In genomic region chr2:128549094-128549493, GRCh38 we compare ENCODE assay signal across 25 cellular contexts.
"Had no signal": no experiment of that assay in that cellular context is flagged by ENCODE, and none has a peak within 500 bp of the region (broad histone marks: within the 10 kb centered on the region; RNA-seq: fewer than 3 reads in every experiment).

No MANE protein-coding gene starts in this region.

- H3K9me3 Mint-ChIP-seq: activated CD4-positive, alpha-beta T cell treated with anti-CD3 and anti-CD28 coated beads, Interleukin-2, amount 10 ng/mL, durations not matched to agents 7 days and 5 days; activated T-cell treated with anti-CD3 and anti-CD28 coated beads, Interleukin-2, amount 50 U/mL, for 4 hours; activated T-helper 2 cell treated with anti-CD3 and anti-CD28 coated beads, Interferon-gamma antibody, Interleukin-2, Interleukin-4, amounts not matched to agents 10 μg/mL and 5 μg/mL and 100 μg/mL, durations not matched to agents 14 hours and 24 hours and 36 hours; effector memory CD8-positive, alpha-beta T cell; T-cell had no signal

- ATAC-seq: activated T-cell treated with anti-CD3 and anti-CD28 coated beads, Interleukin-2, amount 50 U/mL, for 4 hours; effector memory CD8-positive, alpha-beta T cell; esophagus mucosa; mucosa of descending colon; T-cell had no signal

- H3K4me2 ChIP-seq: hepatocyte had no signal

- FAIRE-seq: astrocyte, endothelial cell of umbilical vein, frontal cortex had no signal

- H3K27ac ChIP-seq: hepatocyte, spleen, thyroid gland, VCaP had no signal

- H3K27me3 ChIP-seq: hepatocyte, spleen, thyroid gland had no signal

- H3K4me3 Mint-ChIP-seq: activated CD4-positive, alpha-beta T cell treated with anti-CD3 and anti-CD28 coated beads, Interleukin-2, amount 10 ng/mL, durations not matched to agents 7 days and 5 days; activated naive CD8-positive, alpha-beta T cell; activated T-cell treated with anti-CD3 and anti-CD28 coated beads, Interleukin-2, amount 50 U/mL, for 4 hours; effector memory CD8-positive, alpha-beta T cell; memory B cell; T-cell; T-helper 2 cell treated with Interferon-gamma antibody and Interleukin-4, amounts not matched to agents 5 μg/mL and 100 μg/mL, for 36 hours had no signal

- H3K36me3 ChIP-seq: spleen, thyroid gland had no signal

- H2AFZ ChIP-seq: hepatocyte had no signal

- H3K4me1 Mint-ChIP-seq: activated CD4-positive, alpha-beta T cell treated with anti-CD3 and anti-CD28 coated beads, Interleukin-2, amount 10 ng/mL, durations not matched to agents 7 days and 5 days; memory B cell; T-cell had no signal

- H3K36me3 Mint-ChIP-seq: activated naive CD8-positive, alpha-beta T cell; T-cell had no signal

- H3K9me3 ChIP-seq: mucosa of descending colon, spleen, thyroid gland had no signal

- H3K27ac Mint-ChIP-seq: activated CD4-positive, alpha-beta T cell treated with anti-CD3 and anti-CD28 coated beads, Interleukin-2, amount 10 ng/mL, durations not matched to agents 7 days and 5 days; activated naive CD8-positive, alpha-beta T cell; activated T-helper 2 cell treated with anti-CD3 and anti-CD28 coated beads, Interferon-gamma antibody, Interleukin-2, Interleukin-4, amounts not matched to agents 10 μg/mL and 5 μg/mL and 100 μg/mL, durations not matched to agents 14 hours and 24 hours and 36 hours; effector memory CD8-positive, alpha-beta T cell; memory B cell; T-cell; T-helper 2 cell treated with Interferon-gamma antibody and Interleukin-4, amounts not matched to agents 5 μg/mL and 100 μg/mL, for 36 hours had no signal

- H3K4me3 ChIP-seq: hepatocyte, mucosa of descending colon, spleen, thyroid gland had no signal

- H3K79me2 ChIP-seq: hepatocyte had no signal

- DNase-seq: activated CD4-positive, alpha-beta T cell treated with anti-CD3 and anti-CD28 coated beads, Interleukin-2, amount 10 ng/mL, durations not matched to agents 7 days and 5 days; activated CD4-positive, CD25-positive, alpha-beta regulatory T cell treated with anti-CD3 and anti-CD28 coated beads, Interleukin-2, amount 50 U/mL, for 72 hours; activated CD8-positive, alpha-beta memory T cell treated with anti-CD3 and anti-CD28 coated beads, Interleukin-2, amount 50 U/mL, for 4 hours; activated naive CD4-positive, alpha-beta T cell; activated T-cell treated with anti-CD3 and anti-CD28 coated beads, Interleukin-2, amount 50 U/mL, for 4 hours; central memory CD4-positive, alpha-beta T cell; effector memory CD8-positive, alpha-beta T cell; glutamatergic neuron; mucosa of descending colon; stimulated activated CD4-positive, alpha-beta T cell treated with anti-CD3 and anti-CD28 coated beads, Interleukin-4, amount 100 ng/mL, for 1 hour; stimulated activated naive CD4-positive, alpha-beta T cell; substantia nigra; T-cell; thyroid gland had no signal

- H3K27me3 Mint-ChIP-seq: activated CD4-positive, alpha-beta T cell treated with anti-CD3 and anti-CD28 coated beads, Interleukin-2, amount 10 ng/mL, durations not matched to agents 7 days and 5 days; T-cell had no signal
